Comparison of ENCODE assay signal across 17 cellular contexts in genomic region chr3:55688154-55688553, GRCh38.
DNase-seq lines count a peak whose midpoint lies in the region; ATAC-seq and TF ChIP-seq lines count a peak whose summit lies in the region.
"Had no signal": no experiment of that assay in that cellular context is flagged by ENCODE, and none has a peak within 500 bp of the region (broad histone marks: within the 10 kb centered on the region; RNA-seq: fewer than 3 reads in every experiment).

No MANE protein-coding gene starts in this region.

- H3K4me1 Mint-ChIP-seq in GM23338: peaks cover 55% of the 10 kb centered on the region
- H3K4me1 Mint-ChIP-seq: CD4-positive, alpha-beta memory T cell had no signal

- peaks cover 10% of the 10 kb centered on the region for H3K9me2 ChIP-seq in GM23338 (ENCODE audit: insufficient read depth)
- no peaks in the 10 kb centered on the region for H3K9me2 ChIP-seq in Karpas-422 (replicated peaks; ENCODE audit: insufficient read depth, low read length)
- no peaks in the 10 kb centered on the region for H3K9me2 ChIP-seq in OCI-LY7 (ENCODE audit: insufficient read depth, low read length)
- no peaks in the 10 kb centered on the region for H3K9me2 ChIP-seq in PC-9 (ENCODE audit: insufficient read depth)
- no peaks in the 10 kb centered on the region for H3K9me2 ChIP-seq in hepatocyte (replicated peaks; ENCODE audit: insufficient read depth)

- H3K9me3 ChIP-seq in Karpas-422 (ENCODE audit: low read length) (no peaks in the 10 kb centered on the region), OCI-LY7 (ENCODE audit: low read length) (no peaks in the 10 kb centered on the region), PC-9 (ENCODE audit: insufficient read depth, low read depth) (no peaks in the 10 kb centered on the region), hepatocyte (ENCODE audit: low read depth) (no peaks in the 10 kb centered on the region)
- H3K9me3 ChIP-seq: BLaER1 had no signal

- H3K27ac ChIP-seq in GM23338 (ENCODE audit: low read depth) (no peak overlapping the region), Karpas-422 (ENCODE audit: low read length) (no peak overlapping the region), OCI-LY7 (ENCODE audit: low read depth, low read length, poor library complexity, severe bottlenecking) (peak overlapping the region; percentile 29), PC-9 (no peak overlapping the region), hepatocyte (no peak overlapping the region)
- H3K27ac ChIP-seq: BLaER1 had no signal

- H3K27me3 Mint-ChIP-seq in GM23338 (ENCODE audit: insufficient read depth, low read depth, poor library complexity): peaks cover 2% of the 10 kb centered on the region
- H3K27me3 Mint-ChIP-seq: CD4-positive, alpha-beta memory T cell had no signal

- CTCF ChIA-PET in OCI-LY7 (lab: Charles Lee; ENCODE audit: unreplicated experiment) (interaction anchor here (1.0 kb wide), 1 partner anchor 34 kb away, joined by 3 read pairs; no protein-coding TSS in a partner anchor), PC-9 (lab: Charles Lee) (no interaction called here)

- no peaks in the 10 kb centered on the region for H3K79me2 ChIP-seq in GM23338 (replicated peaks; ENCODE audit: insufficient read depth)
- no peaks in the 10 kb centered on the region for H3K79me2 ChIP-seq in Karpas-422 (ENCODE audit: low read length)
- H3K79me2 ChIP-seq in OCI-LY7 (ENCODE audit: insufficient read depth, low read depth, low read length): no peaks in the 10 kb centered on the region
- H3K79me2 ChIP-seq in PC-9 (ENCODE audit: low read depth): no peaks in the 10 kb centered on the region
- no peaks in the 10 kb centered on the region for H3K79me2 ChIP-seq in hepatocyte

- H3K36me3 ChIP-seq in GM23338 (ENCODE audit: insufficient read depth) (no peaks in the 10 kb centered on the region), Karpas-422 (ENCODE audit: insufficient read depth, low read length) (no peaks in the 10 kb centered on the region), OCI-LY7 (ENCODE audit: insufficient read depth, low read length) (no peaks in the 10 kb centered on the region), PC-9 (ENCODE audit: low read depth) (no peaks in the 10 kb centered on the region), hepatocyte (replicated peaks; ENCODE audit: insufficient read depth, low read depth) (no peaks in the 10 kb centered on the region)
- H3K36me3 ChIP-seq: BLaER1, HAP-1 had no signal

- no TSS peak for BruUV-seq in OCI-LY7 (replicated peaks; lab: Mats Ljungman, UMichigan)
- BruUV-seq in PC-9 (replicated peaks; lab: Mats Ljungman, UMichigan): no TSS peak

- no peak overlapping the region for H3K4me2 ChIP-seq in GM23338
- peak overlapping the region; percentile 62 for H3K4me2 ChIP-seq in Karpas-422 (ENCODE audit: low read depth, low read length, poor library complexity, severe bottlenecking)
- H3K4me2 ChIP-seq in OCI-LY7 (ENCODE audit: low read length): peak overlapping the region; percentile 86
- no peak overlapping the region for H3K4me2 ChIP-seq in PC-9
- no peak overlapping the region for H3K4me2 ChIP-seq in hepatocyte
- H3K4me2 ChIP-seq: BLaER1 had no signal

- no peak overlapping the region for H3K4me3 Mint-ChIP-seq in GM23338
- H3K4me3 Mint-ChIP-seq: CD4-positive, alpha-beta memory T cell had no signal

- POLR2A ChIA-PET in OCI-LY7 (lab: Charles Lee) (interaction anchor here (0.6 to 3.0 kb wide), 6 partner anchors 11 to 1587 kb away, joined by 3 to 11 read pairs (median 5); no protein-coding TSS in a partner anchor), PC-9 (lab: Charles Lee; ENCODE audit: unreplicated experiment) (interaction anchor here (0.6 kb wide), 1 partner anchor 671 kb away, joined by 6 read pairs; no protein-coding TSS in a partner anchor)

- no peaks in the 10 kb centered on the region for H3F3A ChIP-seq in GM23338 (replicated peaks; ENCODE audit: low read depth)
- H3F3A ChIP-seq in PC-9 (ENCODE audit: insufficient read depth, low read depth): no peaks in the 10 kb centered on the region

- WGBS in hepatocyte (ENCODE audit: low lambda C conversion rate, missing lambda C conversion rate): 87% methylated on average over 3 of the region's 3 CpGs

- H2AFZ ChIP-seq in GM23338 (no peak overlapping the region), Karpas-422 (ENCODE audit: low read length) (no peak overlapping the region), OCI-LY7 (ENCODE audit: low read length) (peak overlapping the region; percentile 81; the same call in 1 of the 2 replicates), PC-9 (no peak overlapping the region), hepatocyte (no peak overlapping the region)

- H3K27me3 ChIP-seq in GM23338 (ENCODE audit: insufficient read depth) (no peaks in the 10 kb centered on the region), Karpas-422 (ENCODE audit: low read length) (no peaks in the 10 kb centered on the region), PC-9 (ENCODE audit: insufficient read depth, low read depth) (no peaks in the 10 kb centered on the region), hepatocyte (peaks cover 12% of the 10 kb centered on the region)
- H3K27me3 ChIP-seq: BLaER1 had no signal

- no peak for ATAC-seq in GM23338
- no peak for ATAC-seq in HG03342 (IDR thresholded peaks at IDR 0.05; ENCODE audit: unreplicated experiment)
- no peak for ATAC-seq in HG03571 (IDR thresholded peaks at IDR 0.05; ENCODE audit: unreplicated experiment)
- ATAC-seq: HepG2 had no signal

- DNase-seq in GM23338 (ENCODE audit: low spot score): no peak
- DNase-seq in Karpas-422: no peak
- peak; percentile 67 for DNase-seq in OCI-LY7 (ENCODE audit: low spot score)
- peak; percentile 46 for DNase-seq in choroid plexus epithelial cell (ENCODE audit: low read depth)
- no peak for DNase-seq in PC-9
- DNase-seq in hepatocyte (ENCODE audit: low spot score): no peak
- DNase-seq: 8988T; CD4-positive, alpha-beta memory T cell; DMS153; DMS79; GDM1 had no signal

- TF ChIP-seq CTCF in GM23338 (conservative IDR thresholded peaks at IDR 0.05; ENCODE audit: low read depth in 2 of 2): no peak
- 0 out of 2 replicates have a peak, but pooled peaks have one; percentile 21 for TF ChIP-seq CTCF in OCI-LY7 (conservative IDR thresholded peaks at IDR 0.05; ENCODE audit: low read length)
- no peak for TF ChIP-seq CTCF in choroid plexus epithelial cell (conservative IDR thresholded peaks at IDR 0.05; ENCODE audit: low read depth, low read length)
- TF ChIP-seq CTCF in PC-9 (conservative IDR thresholded peaks at IDR 0.05): no peak
- no peak for TF ChIP-seq CTCF in hepatocyte (IDR thresholded peaks at IDR 0.05; ENCODE audit: poor library complexity)

- H3K27ac Mint-ChIP-seq in GM23338: peak overlapping the region; percentile 76; the same call in 1 of the 2 replicates
- H3K27ac Mint-ChIP-seq: CD4-positive, alpha-beta memory T cell had no signal

- H3K9me3 Mint-ChIP-seq in GM23338: no peaks in the 10 kb centered on the region

- no peak overlapping the region for H3K9ac ChIP-seq in Karpas-422 (ENCODE audit: low read length)
- H3K9ac ChIP-seq: BLaER1 had no signal

- intact Hi-C loops in OCI-LY7 (cut with micrococcal nuclease; ENCODE audit: unreplicated experiment) (no loop called here), PC-9 (cut with micrococcal nuclease; ENCODE audit: unreplicated experiment) (no loop called here)

- H3K4me1 ChIP-seq in GM23338 (ENCODE audit: insufficient read depth): peaks cover 32% of the 10 kb centered on the region
- H3K4me1 ChIP-seq in Karpas-422 (ENCODE audit: low read length): peaks cover 83% of the 10 kb centered on the region
- peaks cover 75% of the 10 kb centered on the region for H3K4me1 ChIP-seq in OCI-LY7 (ENCODE audit: insufficient read depth, low read length, poor library complexity, severe bottlenecking)
- H3K4me1 ChIP-seq in PC-9 (replicated peaks; ENCODE audit: insufficient read depth): peaks cover 10% of the 10 kb centered on the region
- H3K4me1 ChIP-seq in hepatocyte (ENCODE audit: insufficient read depth): peaks cover 9% of the 10 kb centered on the region

- H3K4me3 ChIP-seq in GM23338: no peak overlapping the region
- no peak overlapping the region for H3K4me3 ChIP-seq in Karpas-422 (ENCODE audit: low read length)
- H3K4me3 ChIP-seq in OCI-LY7 (ENCODE audit: low read depth, low read length, poor library complexity, severe bottlenecking): peak overlapping the region; percentile 52
- H3K4me3 ChIP-seq in choroid plexus epithelial cell (ENCODE audit: low read depth, low read length): no peak overlapping the region
- no peak overlapping the region for H3K4me3 ChIP-seq in PC-9
- no peak overlapping the region for H3K4me3 ChIP-seq in hepatocyte
- H3K4me3 ChIP-seq: BLaER1, HAP-1 had no signal

- no peaks in the 10 kb centered on the region for H4K20me1 ChIP-seq in GM23338 (replicated peaks; ENCODE audit: insufficient read depth)
- H4K20me1 ChIP-seq in Karpas-422 (ENCODE audit: insufficient read depth, low read depth, low read length): no peaks in the 10 kb centered on the region
- no peaks in the 10 kb centered on the region for H4K20me1 ChIP-seq in OCI-LY7 (ENCODE audit: insufficient read depth, low read length)
- no peaks in the 10 kb centered on the region for H4K20me1 ChIP-seq in PC-9 (ENCODE audit: insufficient read depth)
- no peaks in the 10 kb centered on the region for H4K20me1 ChIP-seq in hepatocyte (ENCODE audit: insufficient read depth, poor library complexity, severe bottlenecking)
- H4K20me1 ChIP-seq: BLaER1 had no signal

- peaks cover 4% of the 10 kb centered on the region; the same call in 1 of the 3 replicates for H3K36me3 Mint-ChIP-seq in GM23338 (ENCODE audit: low read depth)
- H3K36me3 Mint-ChIP-seq: CD14-positive monocyte; CD4-positive, alpha-beta memory T cell had no signal

TF ChIP-seq in GM23338, 12 proteins besides CTCF, POLR2A, EP300 and RAD21 (continues in another document):
- TF ChIP-seq EZH2phosphoT487 (IDR thresholded peaks at IDR 0.05; ENCODE audit: unreplicated experiment) (no peak), NANOG (IDR thresholded peaks at IDR 0.05; ENCODE audit: borderline replicate concordance) (no peak), ZNF114 (CRISPR knock-in tag; IDR thresholded peaks at IDR 0.05) (no peak), POLR2AphosphoS5 (IDR thresholded peaks at IDR 0.05; ENCODE audit: low read depth) (no peak)

Comparison
In these comparisons a context has a peak if more than half of its experiments do, and no peak if none do; other contexts are left out.
1. DNase-seq: peak in OCI-LY7 (single experiment) and choroid plexus epithelial cell (single experiment); none in GM23338 (single experiment), Karpas-422 (single experiment), PC-9 (0 of 2) and hepatocyte (single experiment).
2. H3K4me2 ChIP-seq: peak in Karpas-422 (single experiment) and OCI-LY7 (single experiment); none in GM23338 (single experiment), PC-9 (single experiment) and hepatocyte (single experiment).